In genomic region chr17:78417531-78417909, GRCh38 we compare ENCODE assay signal across 10 cellular contexts. TPM values are rescaled to one million over a fixed set of nuclear protein-coding genes. Genes with fewer than 3 reads are reported as not detected.
DNase-seq lines count a peak whose midpoint lies in the region; ATAC-seq and TF ChIP-seq lines count a peak whose summit lies in the region.
"Had no signal": no experiment of that assay in that cellular context is flagged by ENCODE, and none has a peak within 500 bp of the region (broad histone marks: within the 10 kb centered on the region; RNA-seq: fewer than 3 reads in every experiment).

No MANE protein-coding gene starts in this region.

- no peak for TF ChIP-seq POLR2A in sigmoid colon (IDR thresholded peaks at IDR 0.05)

- H3K36me3 ChIP-seq in Caco-2 (ENCODE audit: control insufficient read depth, insufficient read depth, low read length) (peaks cover 8% of the 10 kb centered on the region), right atrium auricular region (peaks cover 21% of the 10 kb centered on the region), sigmoid colon (peaks cover 0 to 33% (median 17%) of the 10 kb centered on the region in 4 donors)

- CTCF ChIA-PET in Caco-2 (lab: Charles Lee) (no interaction called here), WTC11 (lab: Charles Lee) (interaction anchor here (0.6 to 5.1 kb wide), 8 partner anchors 11 to 170 kb away, joined by 3 to 31 read pairs (median 3); no protein-coding TSS in a partner anchor)

- H3K27ac ChIP-seq in right atrium auricular region (peak overlapping the region; percentile 71), sigmoid colon (peak overlapping the region; percentile 74 to 77 (median 75))

- H3K4me1 ChIP-seq in Caco-2: peaks cover 41% of the 10 kb centered on the region
- H3K4me1 ChIP-seq in right atrium auricular region: peaks cover 0 to 78% of the 10 kb centered on the region in 2 donors
- peaks cover 0 to 19% (median 17%) of the 10 kb centered on the region in 4 donors for H3K4me1 ChIP-seq in sigmoid colon

- no peaks in the 10 kb centered on the region for H3K27me3 ChIP-seq in Caco-2 (replicated peaks; ENCODE audit: control insufficient read depth, insufficient read depth, low read length)
- H3K27me3 ChIP-seq in right atrium auricular region: no peaks in the 10 kb centered on the region
- H3K27me3 ChIP-seq in sigmoid colon: no peaks in the 10 kb centered on the region

- H3K9me3 ChIP-seq in Caco-2: no peaks in the 10 kb centered on the region
- no peaks in the 10 kb centered on the region for H3K9me3 ChIP-seq in right atrium auricular region
- no peaks in the 10 kb centered on the region for H3K9me3 ChIP-seq in sigmoid colon

- no peaks in the 10 kb centered on the region for H3K27me3 Mint-ChIP-seq in Caco-2 (ENCODE audit: insufficient read depth, unreplicated experiment)
- H3K27me3 Mint-ChIP-seq in WTC11 (ENCODE audit: low read depth): no peaks in the 10 kb centered on the region

- TF ChIP-seq EP300 in sigmoid colon (IDR thresholded peaks at IDR 0.05): no peak

- WGBS in sigmoid colon, 2 donors: 94 to 95% methylated on average over 13 of the region's 13 CpGs

- H3K27ac Mint-ChIP-seq in Caco-2 (ENCODE audit: unreplicated experiment): peak overlapping the region; percentile 70
- peak overlapping the region; percentile 41; the same call in 1 of the 2 replicates for H3K27ac Mint-ChIP-seq in WTC11

- DNase-seq in Caco-2 (no peak), WTC11 (ENCODE audit: low spot score) (no peak), right atrium auricular region (ENCODE audit: low spot score) (no peak), sigmoid colon (no peak), activated gamma-delta T cell (lab: John Stamatoyannopoulos, UW) (no peak), DMS153 (lab: John Stamatoyannopoulos, UW) (no peak)
- DNase-seq: DMS 273 treated with DMSO at 0.1 percent for 48 hours, NCI-H2171 had no signal

- H3K4me3 ChIP-seq in Caco-2 (ENCODE audit: low read depth, low read length) (no peak overlapping the region), right atrium auricular region (no peak overlapping the region), sigmoid colon (no peak overlapping the region)

- BruUV-seq in Caco-2 (replicated peaks; lab: Mats Ljungman, UMichigan): no TSS peak

- H3K9me3 Mint-ChIP-seq in Caco-2 (ENCODE audit: unreplicated experiment): no peaks in the 10 kb centered on the region
- H3K9me3 Mint-ChIP-seq in WTC11: no peaks in the 10 kb centered on the region

- H3K36me3 Mint-ChIP-seq in Caco-2 (ENCODE audit: insufficient read depth, unreplicated experiment) (peaks cover 87% of the 10 kb centered on the region), WTC11 (peaks cover 27% of the 10 kb centered on the region)

- POLR2A ChIA-PET in Caco-2 (lab: Charles Lee): no interaction called here
- POLR2A ChIA-PET in WTC11 (lab: Charles Lee): interaction anchor here (1.8 kb wide), 1 partner anchor 57 kb away, joined by 5 read pairs; no protein-coding TSS in a partner anchor

- TF ChIP-seq CTCF in Caco-2 (IDR thresholded peaks at IDR 0.05; ENCODE audit: insufficient read depth in 1 of 2, low read depth in 1 of 2, low read length in 1 of 2, severe bottlenecking in 1 of 2, unreplicated experiment in 1 of 2) (no peak), WTC11 (IDR thresholded peaks at IDR 0.05) (no peak), right atrium auricular region (IDR thresholded peaks at IDR 0.05) (no peak), sigmoid colon (IDR thresholded peaks at IDR 0.05) (no peak)

- ATAC-seq in WTC11 (no peak), GM21423 (IDR thresholded peaks at IDR 0.05; ENCODE audit: unreplicated experiment) (no peak), HG03039 (IDR thresholded peaks at IDR 0.05; ENCODE audit: unreplicated experiment) (no peak)

- no peak overlapping the region for H3K4me3 Mint-ChIP-seq in Caco-2 (ENCODE audit: unreplicated experiment)
- H3K4me3 Mint-ChIP-seq in WTC11: no peak overlapping the region

- H3K4me1 Mint-ChIP-seq in Caco-2 (ENCODE audit: low read depth, unreplicated experiment) (peaks cover 24% of the 10 kb centered on the region), WTC11 (peaks cover 17% of the 10 kb centered on the region)

- intact Hi-C loops in Caco-2 (cut with micrococcal nuclease; ENCODE audit: unreplicated experiment): no loop called here
- intact Hi-C loops in sigmoid colon (cut with DNase I): no loop called here

TF ChIP-seq in WTC11, 78 proteins besides CTCF, POLR2A, EP300 and RAD21:
- no peak for TF ChIP-seq GABPB1 (CRISPR knock-in tag; IDR thresholded peaks at IDR 0.05)
- TF ChIP-seq ESRRA (CRISPR knock-in tag; IDR thresholded peaks at IDR 0.05; ENCODE audit: borderline replicate concordance): no peak
- no peak for TF ChIP-seq ZNF396 (CRISPR knock-in tag; IDR thresholded peaks at IDR 0.05; ENCODE audit: borderline replicate concordance)
- no peak for TF ChIP-seq ATF1 (CRISPR knock-in tag; IDR thresholded peaks at IDR 0.05)
- TF ChIP-seq CREM (CRISPR knock-in tag; IDR thresholded peaks at IDR 0.05): no peak
- no peak for TF ChIP-seq RELA (CRISPR knock-in tag; IDR thresholded peaks at IDR 0.05; ENCODE audit: borderline replicate concordance)
- TF ChIP-seq PREB (CRISPR knock-in tag; IDR thresholded peaks at IDR 0.05; ENCODE audit: borderline replicate concordance): no peak
- no peak for TF ChIP-seq AR (CRISPR knock-in tag; IDR thresholded peaks at IDR 0.05)
- TF ChIP-seq ETV6 (CRISPR knock-in tag; IDR thresholded peaks at IDR 0.05): no peak
TF ChIP-seq in WTC11: peak in this region for 0.

RNA-seq across cellular contexts. Expression of gene PGS1, which starts 39.1 kb away (rescaled TPM):
- total RNA-seq in Caco-2 (2022): 54.1 and 55.2 TPM in 2 replicates
- 45.4 to 51.4 TPM (median 47.0 TPM) in 3 replicates for total RNA-seq in WTC11 (2021)
- 10 to 100 TPM; 21.2 to 21.8 TPM for total RNA-seq in right atrium auricular region
- total RNA-seq in sigmoid colon: 10 to 100 TPM; 20.0 to 36.3 (median 29.0) TPM
- 10 to 100 TPM in 2 of 3 donors, 1 to 10 TPM in 1; 9.9 to 36.9 (median 16.8) TPM for polyA plus RNA-seq in sigmoid colon

RNA-seq across cellular contexts. Expression of gene SOCS3, which starts 57.6 kb away (rescaled TPM):
- total RNA-seq in Caco-2 (2022) (11.3 and 12.8 TPM in 2 replicates), WTC11 (2021) (23.8 to 24.6 TPM (median 24.2 TPM) in 3 replicates), right atrium auricular region (10 to 100 TPM; 39.9 to 56.8 TPM), sigmoid colon (100 to 1,000 TPM in 2 of 4 donors, 10 to 100 TPM in 2; 10.3 to 499 (median 82.9) TPM)
- 10 to 100 TPM; 11.1 to 64.5 (median 28.2) TPM for polyA plus RNA-seq in sigmoid colon
